ENCODE assay signal across 19 cellular contexts in the genomic region with DNA sequence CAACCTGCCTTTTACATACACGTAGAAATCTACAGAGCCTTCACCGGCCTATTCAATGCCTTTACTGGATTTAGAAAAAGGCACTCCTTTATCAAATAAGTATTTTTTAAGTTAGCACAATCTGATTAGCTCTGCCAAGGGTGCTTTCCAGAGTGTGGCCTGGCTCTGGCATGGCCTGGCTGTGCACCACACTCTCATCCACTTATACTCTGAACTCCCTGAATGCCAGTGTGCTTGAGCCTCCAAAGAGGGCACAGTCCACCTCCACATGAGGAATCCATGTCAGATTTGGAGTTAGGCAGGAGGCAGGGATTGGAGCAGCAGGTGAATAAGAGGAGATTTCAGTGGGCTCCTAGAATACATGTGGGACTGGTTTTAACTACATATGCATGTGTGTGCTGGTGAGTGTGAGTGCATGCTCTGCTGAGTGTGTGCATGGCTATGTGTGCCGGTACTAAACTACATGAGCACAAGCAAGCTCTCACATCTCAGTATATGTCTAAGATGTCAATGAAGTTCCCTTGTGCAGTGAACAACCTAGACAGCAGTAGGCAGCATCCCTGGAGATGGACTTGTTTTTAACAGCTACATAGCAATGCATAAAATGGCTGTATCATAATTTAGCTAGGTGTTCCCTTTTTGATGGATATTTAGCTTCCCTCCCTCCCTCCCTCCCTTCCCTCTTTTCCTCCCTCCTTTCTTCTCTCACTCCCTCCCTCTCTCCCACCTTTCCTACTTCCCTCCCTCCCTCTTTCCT.
"Had no signal": no experiment of that assay in that cellular context is flagged by ENCODE, and none has a peak within 500 bp of the region (broad histone marks: within the 10 kb centered on the region; RNA-seq: fewer than 3 reads in every experiment).

No MANE protein-coding gene starts in this region.

- H3K4me1 ChIP-seq: colonic mucosa, gastroesophageal sphincter, sigmoid colon, stomach had no signal

- H3K27me3 Mint-ChIP-seq: naive thymus-derived CD8-positive, alpha-beta T cell had no signal

- H3K4me1 Mint-ChIP-seq: naive thymus-derived CD8-positive, alpha-beta T cell had no signal

- H3K27me3 ChIP-seq: colonic mucosa, gastroesophageal sphincter, neutrophil, sigmoid colon, stomach had no signal

- H3K9me3 Mint-ChIP-seq: naive thymus-derived CD8-positive, alpha-beta T cell had no signal

- H3K4me3 ChIP-seq: colonic mucosa, gastroesophageal sphincter, mucosa of descending colon, sigmoid colon, skin epidermis, stomach, thoracic aorta had no signal

- H3K27ac ChIP-seq: colonic mucosa, gastroesophageal sphincter, neutrophil, sigmoid colon, skin epidermis, stomach, thoracic aorta had no signal

- ATAC-seq: esophagus mucosa; gastroesophageal sphincter; left ventricle myocardium superior; mucosa of descending colon; naive thymus-derived CD8-positive, alpha-beta T cell had no signal

- DNase-seq: colonic mucosa; dermis blood vessel endothelial cell; effector CD8-positive, alpha-beta T cell; glutamatergic neuron; left ventricle myocardium superior; mucosa of descending colon; naive thymus-derived CD8-positive, alpha-beta T cell; posterior cingulate gyrus; sigmoid colon; stimulated activated CD4-positive, alpha-beta T cell treated with anti-CD3 and anti-CD28 coated beads, Interleukin-12 subunit alpha, Interleukin-12 subunit beta, amount 100 ng/mL, for 4 hours; stimulated activated naive CD4-positive, alpha-beta T cell; stomach; substantia nigra; trophoblast cell had no signal

- H3K4me3 Mint-ChIP-seq: naive thymus-derived CD8-positive, alpha-beta T cell had no signal

- H3K36me3 ChIP-seq: colonic mucosa, gastroesophageal sphincter, neutrophil, sigmoid colon, stomach, thoracic aorta had no signal

- H3K9me3 ChIP-seq: colonic mucosa, gastroesophageal sphincter, mucosa of descending colon, neutrophil, sigmoid colon, stomach, thoracic aorta had no signal
